Comparison of ENCODE assay signal across 24 cellular contexts in genomic region chr10:1068362-1069361, GRCh38. TPM values are rescaled to one million over a fixed set of nuclear protein-coding genes. Genes with fewer than 3 reads are reported as not detected.
A peak's percentile ranks its signal among the peaks of the same experiment; 100 is the strongest.
DNase-seq lines count a peak whose midpoint lies in the region; ATAC-seq and TF ChIP-seq lines count a peak whose summit lies in the region.
"Had no signal": no experiment of that assay in that cellular context is flagged by ENCODE, and none has a peak within 500 bp of the region (broad histone marks: within the 10 kb centered on the region; RNA-seq: fewer than 3 reads in every experiment).

No MANE protein-coding gene starts in this region.

- DNase-seq in T-helper 2 cell treated with Interferon-gamma antibody and Interleukin-4, amounts not matched to agents 5 μg/mL and 100 μg/mL, for 36 hours (ENCODE audit: low spot score), result no peak
- DNase-seq in T-helper 2 cell (no peak), foreskin fibroblast (no peak)
- DNase-seq in CD8-positive, alpha-beta memory T cell, result no peak
- DNase-seq in central memory CD8-positive, alpha-beta T cell (ENCODE audit: low spot score in 2 of 2), result no peak
- no peak for DNase-seq in stimulated activated CD4-positive, alpha-beta T cell treated with anti-CD3 and anti-CD28 coated beads, Interleukin-1b, Interleukin-23, amount 100 ng/mL, for 48 hours
- DNase-seq: 8988T; activated CD4-positive, CD25-positive, alpha-beta regulatory T cell treated with anti-CD3 and anti-CD28 coated beads, Interleukin-2, amount 50 U/mL, for 72 hours; activated CD8-positive, alpha-beta memory T cell treated with anti-CD3 and anti-CD28 coated beads, Interleukin-2, amount 50 U/mL, for 4 hours; Caco-2; effector CD4-positive, alpha-beta T cell; erythroblast; foreskin keratinocyte; NCI-H1105 treated with DMSO at 0.1 percent for 48 hours; NCI-H2029 treated with DMSO at 0.1 percent for 48 hours; NCI-H82; psoas muscle had no signal

- H3K4me1 Mint-ChIP-seq in T-helper 2 cell treated with Interferon-gamma antibody and Interleukin-4, amounts not matched to agents 5 μg/mL and 100 μg/mL, for 36 hours (ENCODE audit: low read depth), result peaks cover 37% of the 10 kb centered on the region
- H3K4me1 Mint-ChIP-seq in CD8-positive, alpha-beta memory T cell, result peaks cover 56 to 78% (median 72%) of the 10 kb centered on the region in 3 donors
- peaks cover 69% of the 10 kb centered on the region for H3K4me1 Mint-ChIP-seq in central memory CD8-positive, alpha-beta T cell

- TF ChIP-seq CTCF in neutrophil (IDR thresholded peaks at IDR 0.05) (no peak), foreskin fibroblast (IDR thresholded peaks at IDR 0.05; ENCODE audit: low read depth, low read length) (no peak)

- peak; percentile 70 for ATAC-seq in central memory CD8-positive, alpha-beta T cell (replicated peaks; ENCODE audit: extremely low read depth, poor library complexity, severe bottlenecking)
- ATAC-seq in HG02884 (IDR thresholded peaks at IDR 0.05; ENCODE audit: unreplicated experiment), result no peak
- ATAC-seq: foreskin keratinocyte; psoas muscle; Right ventricle myocardium inferior; stimulated activated memory B cell treated with anti-CD40 and anti-IgM and Interleukin-4, amounts not matched to agents 10 μg/mL and 1 μg/mL and 100 μg/mL, for 72 hours had no signal

- H3K27me3 ChIP-seq in CD8-positive, alpha-beta memory T cell (ENCODE audit: insufficient read depth, low read length, poor library complexity, severe bottlenecking), result no peaks in the 10 kb centered on the region
- H3K27me3 ChIP-seq in neutrophil, result no peaks in the 10 kb centered on the region
- H3K27me3 ChIP-seq: foreskin keratinocyte had no signal

- no peaks in the 10 kb centered on the region for H3K27me3 Mint-ChIP-seq in T-helper 2 cell treated with Interferon-gamma antibody and Interleukin-4, amounts not matched to agents 5 μg/mL and 100 μg/mL, for 36 hours (ENCODE audit: low read depth)
- H3K27me3 Mint-ChIP-seq in CD8-positive, alpha-beta memory T cell, result no peaks in the 10 kb centered on the region
- H3K27me3 Mint-ChIP-seq in central memory CD8-positive, alpha-beta T cell, result no peaks in the 10 kb centered on the region
- H3K27me3 Mint-ChIP-seq: stimulated activated memory B cell treated with anti-CD40 and anti-IgM and Interleukin-4, amounts not matched to agents 10 μg/mL and 1 μg/mL and 100 μg/mL, for 72 hours had no signal

- no peaks in the 10 kb centered on the region for H3K9me3 Mint-ChIP-seq in T-helper 2 cell treated with Interferon-gamma antibody and Interleukin-4, amounts not matched to agents 5 μg/mL and 100 μg/mL, for 36 hours
- H3K9me3 Mint-ChIP-seq in CD8-positive, alpha-beta memory T cell, result no peaks in the 10 kb centered on the region
- H3K9me3 Mint-ChIP-seq in central memory CD8-positive, alpha-beta T cell, result no peaks in the 10 kb centered on the region
- H3K9me3 Mint-ChIP-seq: stimulated activated memory B cell treated with anti-CD40 and anti-IgM and Interleukin-4, amounts not matched to agents 10 μg/mL and 1 μg/mL and 100 μg/mL, for 72 hours had no signal

- H3K9me3 ChIP-seq in CD8-positive, alpha-beta memory T cell (ENCODE audit: low read length), result no peaks in the 10 kb centered on the region
- H3K9me3 ChIP-seq in neutrophil, result no peaks in the 10 kb centered on the region
- H3K9me3 ChIP-seq: psoas muscle, thoracic aorta had no signal

- no peak overlapping the region for H3K27ac ChIP-seq in CD8-positive, alpha-beta memory T cell (ENCODE audit: low read depth, low read length)
- H3K27ac ChIP-seq in neutrophil, result peak overlapping the region; percentile 78
- H3K27ac ChIP-seq: foreskin keratinocyte, psoas muscle, thoracic aorta had no signal

- POLR2A ChIA-PET in CD8-positive, alpha-beta memory T cell (lab: Charles Lee), result interaction anchor here (0.7 kb wide), 1 partner anchor 18 kb away, joined by 3 read pairs; no protein-coding TSS in a partner anchor

- no peak overlapping the region for H3K4me3 Mint-ChIP-seq in T-helper 2 cell treated with Interferon-gamma antibody and Interleukin-4, amounts not matched to agents 5 μg/mL and 100 μg/mL, for 36 hours
- H3K4me3 Mint-ChIP-seq in CD8-positive, alpha-beta memory T cell, result peak overlapping the region in 4 of 7 donors; percentile 40 to 52 (median 42)
- H3K4me3 Mint-ChIP-seq in central memory CD8-positive, alpha-beta T cell, result peak overlapping the region; percentile 35
- H3K4me3 Mint-ChIP-seq: stimulated activated memory B cell treated with anti-CD40 and anti-IgM and Interleukin-4, amounts not matched to agents 10 μg/mL and 1 μg/mL and 100 μg/mL, for 72 hours had no signal

- H3K4me3 ChIP-seq in CD8-positive, alpha-beta memory T cell (ENCODE audit: low read length), result no peak overlapping the region
- H3K4me3 ChIP-seq in neutrophil (ENCODE audit: low read depth in 1 of 2, low read length in 1 of 2) (no peak overlapping the region), foreskin fibroblast (ENCODE audit: low read depth in 1 of 2, low read length in 2 of 2) (no peak overlapping the region)
- H3K4me3 ChIP-seq: psoas muscle, thoracic aorta had no signal

- CTCF ChIA-PET in CD8-positive, alpha-beta memory T cell (lab: Charles Lee), result no interaction called here

- H3K27ac Mint-ChIP-seq in T-helper 2 cell treated with Interferon-gamma antibody and Interleukin-4, amounts not matched to agents 5 μg/mL and 100 μg/mL, for 36 hours, result peak overlapping the region; percentile 5
- peak overlapping the region in 7 of 8 donors; percentile 52 to 97 (median 61) for H3K27ac Mint-ChIP-seq in CD8-positive, alpha-beta memory T cell
- H3K27ac Mint-ChIP-seq in central memory CD8-positive, alpha-beta T cell (ENCODE audit: low read depth), result peak overlapping the region; percentile 0

- H3K36me3 Mint-ChIP-seq in T-helper 2 cell treated with Interferon-gamma antibody and Interleukin-4, amounts not matched to agents 5 μg/mL and 100 μg/mL, for 36 hours (ENCODE audit: low read depth), result peaks cover 27% of the 10 kb centered on the region
- H3K36me3 Mint-ChIP-seq in CD8-positive, alpha-beta memory T cell, result peaks cover 0 to 25% (median 4%) of the 10 kb centered on the region in 3 donors
- H3K36me3 Mint-ChIP-seq in central memory CD8-positive, alpha-beta T cell (ENCODE audit: insufficient read depth), result peaks cover 10% of the 10 kb centered on the region

- peaks cover 25% of the 10 kb centered on the region for H3K4me1 ChIP-seq in CD8-positive, alpha-beta memory T cell (ENCODE audit: insufficient read depth, low read length)
- H3K4me1 ChIP-seq in neutrophil (ENCODE audit: control insufficient read depth in 1 of 2, insufficient read depth in 1 of 2, low read depth in 1 of 2, low read length in 1 of 2), result peaks cover 40 to 47% of the 10 kb centered on the region in 2 experiments
- H3K4me1 ChIP-seq: psoas muscle had no signal

- H3K36me3 ChIP-seq in CD8-positive, alpha-beta memory T cell (ENCODE audit: insufficient read depth, low read length), result peaks cover 2% of the 10 kb centered on the region
- peaks cover 16% of the 10 kb centered on the region for H3K36me3 ChIP-seq in neutrophil

RNA-seq across cellular contexts. Expression of gene WDR37, which starts 12.5 kb away (rescaled TPM):
- 10 to 100 TPM; 14.5 to 15.8 TPM for total RNA-seq in CD8-positive, alpha-beta memory T cell
- polyA plus RNA-seq in CD8-positive, alpha-beta memory T cell, result 21.7 TPM

RNA-seq across cellular contexts. Expression of gene IDI1, which starts 19.7 kb away (rescaled TPM):
- 10 to 100 TPM; 47.4 to 50.1 TPM for total RNA-seq in CD8-positive, alpha-beta memory T cell
- polyA plus RNA-seq in CD8-positive, alpha-beta memory T cell, result 53.1 TPM

RNA-seq across cellular contexts. Expression of gene IDI2, which starts 43.0 kb away (rescaled TPM):
- not detected for total RNA-seq in CD8-positive, alpha-beta memory T cell
- not detected for polyA plus RNA-seq in CD8-positive, alpha-beta memory T cell
- total RNA-seq: Caco-2, foreskin keratinocyte, lower leg skin, mononuclear cell, thoracic aorta had no signal
- polyA plus RNA-seq: foreskin keratinocyte had no signal

Comparison
In these comparisons a context has a peak if more than half of its experiments do, and no peak if none do; other contexts are left out.
1. H3K27ac Mint-ChIP-seq: peak in every context shown above with its lines; median percentile 61 in CD8-positive, alpha-beta memory T cell; 5 in T-helper 2 cell treated with Interferon-gamma antibody and Interleukin-4, amounts not matched to agents 5 μg/mL and 100 μg/mL, for 36 hours; 0 in central memory CD8-positive, alpha-beta T cell.